8 cellular contexts compared by ENCODE assay signal in the genomic region with DNA sequence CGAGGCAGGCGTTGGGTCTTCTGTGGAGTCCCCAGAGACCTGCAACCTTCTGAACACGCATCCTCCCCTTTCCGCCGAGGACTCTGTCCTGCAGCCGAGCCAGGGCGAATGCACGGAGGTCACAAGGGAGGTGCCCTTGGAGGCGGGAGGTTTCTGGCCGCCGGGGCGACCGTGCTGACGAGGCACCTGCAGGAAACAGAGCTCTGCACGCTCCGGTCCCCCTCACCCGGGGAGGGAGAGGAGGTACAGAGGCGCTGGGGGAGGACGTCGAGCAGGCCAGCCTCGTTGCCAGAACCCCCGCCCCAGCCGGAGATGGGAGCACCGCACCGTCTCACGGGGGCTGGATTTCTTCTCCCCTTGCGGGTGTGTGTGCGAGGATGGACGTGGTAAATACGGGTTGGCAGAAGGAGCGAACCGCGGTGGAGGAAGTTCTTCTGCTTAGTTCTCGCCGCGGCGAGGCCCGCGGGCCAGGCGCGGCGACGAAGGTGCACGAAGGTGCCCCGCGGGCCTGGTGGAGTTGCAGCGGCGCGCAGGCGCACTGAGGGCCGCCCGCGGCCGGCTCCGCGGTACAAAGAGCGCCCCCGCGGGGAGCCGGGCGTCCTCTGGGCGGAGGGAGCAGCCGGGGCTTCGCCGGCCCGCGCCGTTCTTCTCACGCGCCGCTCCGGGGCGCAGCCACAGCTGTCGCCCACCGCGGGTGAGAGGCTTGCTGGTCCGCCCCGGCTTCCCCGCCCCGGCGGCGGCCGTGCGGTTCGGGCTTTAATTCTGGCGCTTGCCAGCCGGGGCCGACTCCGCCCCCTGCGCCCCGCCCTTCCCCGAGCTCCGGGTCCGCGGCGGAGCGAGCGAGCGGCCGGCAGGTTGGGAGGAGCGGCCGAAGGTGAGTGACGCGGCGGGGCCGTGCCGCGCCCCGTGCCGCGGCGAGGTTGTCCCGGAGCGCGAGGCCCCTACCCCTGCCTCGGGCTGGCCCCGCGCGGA. TPM values are rescaled to one million over a fixed set of nuclear protein-coding genes. Genes with fewer than 3 reads are reported as not detected.
A peak's percentile ranks its signal among the peaks of the same experiment; 100 is the strongest.
DNase-seq lines count a peak whose midpoint lies in the region; ATAC-seq, FAIRE-seq and TF ChIP-seq lines count a peak whose summit lies in the region.

A gene (plus strand): TSS at position 815 of the 972 bp plus-strand sequence.

- H3K4me3 ChIP-seq in foreskin fibroblast (ENCODE audit: low read depth in 1 of 2, low read length in 2 of 2) (peak within 1 kb of the TSS; percentile 42 to 45), stomach (peak within 1 kb of the TSS; percentile 70 to 86 (median 78))

- peak within 1 kb of the TSS; percentile 83 for H3K27ac ChIP-seq in RWPE1
- peak within 1 kb of the TSS; percentile 83 to 96 (median 86) for H3K27ac ChIP-seq in stomach

- CTCF ChIA-PET in RWPE1 (lab: Yijun Ruan, JAX) = interaction anchor here (1.0 to 1.4 kb wide), 3 partner anchors 70 to 112 kb away, joined by 3 to 5 read pairs (median 3); no protein-coding TSS in a partner anchor

- H3K36me3 Mint-ChIP-seq in neural crest cell (ENCODE audit: low read depth) = peaks cover 4% of the 10 kb centered on the region

- H3K9me3 ChIP-seq in stomach = no peaks in the 10 kb centered on the region

- H3K36me3 ChIP-seq in stomach = no peaks in the 10 kb centered on the region

- FAIRE-seq in D721Med (lab: Jason Lieb, UNC) = no peak

- peak within 1 kb of the TSS; percentile 62 for H3K27ac Mint-ChIP-seq in neural crest cell (ENCODE audit: unreplicated experiment)

- H3K27me3 ChIP-seq in stomach = peaks cover 0 to 15% (median 0%) of the 10 kb centered on the region in 3 donors

- TF ChIP-seq EP300 in stomach (IDR thresholded peaks at IDR 0.05) = no peak

- peak; percentile 71 for DNase-seq in D721Med (ENCODE audit: insufficient read length, low spot score)
- DNase-seq in HT1080 (ENCODE audit: low read depth) = peak; percentile 31
- peak; percentile 70 for DNase-seq in RWPE1 (ENCODE audit: low spot score)
- peak; percentile 64 for DNase-seq in activated gamma-delta T cell treated with Interleukin-2 at 50 U/mL for 16 hours
- peak; percentile 34 to 72 for DNase-seq in foreskin fibroblast
- peak; percentile 61 for DNase-seq in neural crest cell (ENCODE audit: low read depth, low spot score)
- DNase-seq in stomach = peak; percentile 87

- H3K4me3 Mint-ChIP-seq in neural crest cell = peak within 1 kb of the TSS; percentile 89

- peaks cover 48% of the 10 kb centered on the region for H3K27me3 Mint-ChIP-seq in neural crest cell (ENCODE audit: low read depth)

- peaks cover 11 to 32% (median 28%) of the 10 kb centered on the region in 4 donors for H3K4me1 ChIP-seq in stomach

- TF ChIP-seq CTCF in D721Med (IDR thresholded peaks at IDR 0.05; ENCODE audit: insufficient read depth, missing control alignments) = peak; percentile 37
- TF ChIP-seq CTCF in RWPE1 (conservative IDR thresholded peaks at IDR 0.05; ENCODE audit: low read depth) = peak; percentile 56
- no peak for TF ChIP-seq CTCF in foreskin fibroblast (IDR thresholded peaks at IDR 0.05; ENCODE audit: low read depth, low read length)
- peak; percentile 48 for TF ChIP-seq CTCF in neural crest cell (conservative IDR thresholded peaks at IDR 0.05)
- peak in 1 of 7 experiments; percentile 38 for TF ChIP-seq CTCF in stomach (IDR thresholded peaks at IDR 0.05)

- H3K9me3 Mint-ChIP-seq in neural crest cell = no peaks in the 10 kb centered on the region

- ATAC-seq in GM21360 (IDR thresholded peaks at IDR 0.05; ENCODE audit: unreplicated experiment) = peak; percentile 80

- peaks cover 10% of the 10 kb centered on the region for H3K4me1 Mint-ChIP-seq in neural crest cell

- TF ChIP-seq POLR2A in stomach (IDR thresholded peaks at IDR 0.05) = no peak

- POLR2A ChIA-PET in RWPE1 (lab: Yijun Ruan, JAX; ENCODE audit: low non-redundant PET) = no interaction called here

- 1 to 2% (median 1%) methylated on average over 17 to 119 of the region's 119 CpGs for WGBS in stomach, 5 donors

- intact Hi-C loops in stomach (cut with DNase I; ENCODE audit: low total_unique reads) = no loop called here

RNA-seq across cellular contexts. Expression of the gene that starts here (rescaled TPM):
- 18.4 and 23.0 TPM in 2 replicates for total RNA-seq in HT1080 (2014; rRNA removed; shearing (Covaris generic))
- 10.7 and 12.7 TPM in 2 replicates for polyA plus RNA-seq in HT1080 (2015; cell fraction: cytosol; rRNA removed)
- polyA plus RNA-seq in HT1080 (2015; cell fraction: nucleus; rRNA removed) = 26.2 and 27.6 TPM in 2 replicates
- total RNA-seq in neural crest cell (20.7 and 21.0 TPM in 2 replicates), stomach (10 to 100 TPM; 17.1 to 44.1 (median 32.1) TPM)
- 10 to 100 TPM; 12.4 to 21.5 (median 14.1) TPM for polyA plus RNA-seq in stomach

Comparison
In these comparisons a context has a peak if more than half of its experiments do, and no peak if none do; other contexts are left out.
1. Peak in every context shown above with its lines: DNase-seq, ATAC-seq, H3K4me3 ChIP-seq and H3K27ac ChIP-seq.
2. DNase-seq: peak in every context shown above with its lines; median percentile 87 in stomach; 71 in D721Med; 70 in RWPE1; 64 in activated gamma-delta T cell treated with Interleukin-2 at 50 U/mL for 16 hours; 61 in neural crest cell; 53 in foreskin fibroblast; 31 in HT1080.